ENCODE assay signal across 8 cellular contexts in the genomic region with DNA sequence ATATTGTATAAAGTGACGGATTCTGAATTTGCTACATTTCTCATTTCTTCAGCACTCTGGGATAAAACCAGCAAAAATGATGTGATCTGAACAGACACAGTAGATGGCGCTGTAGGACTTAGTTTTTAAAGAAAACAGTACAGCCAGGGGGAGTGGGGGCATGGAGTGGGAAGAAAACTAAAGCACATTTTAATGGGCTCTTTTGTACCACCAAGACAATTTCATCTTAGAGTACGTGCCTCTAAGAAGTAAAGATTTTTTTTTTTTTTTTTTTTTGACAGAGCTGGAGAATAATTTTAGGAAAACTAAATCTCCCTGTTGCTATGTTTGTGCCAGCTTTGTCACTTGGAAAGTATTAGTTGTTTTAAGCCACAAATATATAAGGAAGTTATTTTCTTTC.
DNase-seq lines count a peak whose midpoint lies in the region; ATAC-seq and FAIRE-seq lines count a peak whose summit lies in the region.

No MANE protein-coding gene starts in this region.

- no peak overlapping the region for H3K4me3 ChIP-seq in iPS DF 6.9 (ENCODE audit: low read length)
- H3K4me3 ChIP-seq in small intestine (ENCODE audit: low read depth in 1 of 2, low read length in 2 of 2), result no peak overlapping the region

- no CpG with 5 or more reads among the region's 3 CpGs for WGBS in iPS DF 6.9 (ENCODE audit: insufficient coverage, insufficient read length)
- 14 to 19% (median 17%) methylated on average over 3 of the region's 3 CpGs for WGBS in small intestine, 3 donors

- FAIRE-seq in small intestine (lab: Jason Lieb, UNC), result peak; percentile 84

- DNase-seq in ELF-1 (ENCODE audit: low read depth, low spot score) (peak; percentile 57), M059J (ENCODE audit: low read depth) (peak; percentile 82), RKO (ENCODE audit: low spot score) (peak; percentile 85), astrocyte of the hippocampus (ENCODE audit: low read depth, low spot score) (peak; percentile 93), iPS DF 6.9 (ENCODE audit: low read depth, low spot score) (peak; percentile 60), small intestine (peak; percentile 75)

- H3K9me3 ChIP-seq in iPS DF 6.9 (ENCODE audit: control insufficient read depth, insufficient read depth, low read length) (no peaks in the 10 kb centered on the region), small intestine (ENCODE audit: control insufficient read depth, low read depth) (no peaks in the 10 kb centered on the region)

- ATAC-seq in HG02884 (IDR thresholded peaks at IDR 0.05; ENCODE audit: unreplicated experiment), result no peak
- ATAC-seq in GM19324 (IDR thresholded peaks at IDR 0.05; ENCODE audit: low FRiP score, unreplicated experiment), result no peak

- H3K4me1 ChIP-seq in iPS DF 6.9 (ENCODE audit: control insufficient read depth, insufficient read depth, low read length) (peaks cover 2% of the 10 kb centered on the region; the same call in 1 of the 2 replicates), small intestine (ENCODE audit: control insufficient read depth in 2 of 2, insufficient read depth in 1 of 2, low read depth in 1 of 2, low read length in 1 of 2) (peaks cover 0 to 6% of the 10 kb centered on the region in 2 donors)

- H3K27ac ChIP-seq in iPS DF 6.9 (ENCODE audit: low read length) (no peak overlapping the region), small intestine (ENCODE audit: low read depth in 1 of 2, low read length in 1 of 2) (peak overlapping the region in 1 of 2 donors; percentile 31)

- H3K36me3 ChIP-seq in iPS DF 6.9 (ENCODE audit: control insufficient read depth, insufficient read depth, low read length) (no peaks in the 10 kb centered on the region), small intestine (ENCODE audit: control insufficient read depth in 2 of 2, insufficient read depth in 2 of 2, low read length in 2 of 2) (no peaks in the 10 kb centered on the region)

- H3K27me3 ChIP-seq in iPS DF 6.9 (ENCODE audit: control insufficient read depth, insufficient read depth, low read length), result no peaks in the 10 kb centered on the region
- H3K27me3 ChIP-seq in small intestine (ENCODE audit: control insufficient read depth in 2 of 2, insufficient read depth in 2 of 2, low read length in 2 of 2), result no peaks in the 10 kb centered on the region
